In the genomic region with DNA sequence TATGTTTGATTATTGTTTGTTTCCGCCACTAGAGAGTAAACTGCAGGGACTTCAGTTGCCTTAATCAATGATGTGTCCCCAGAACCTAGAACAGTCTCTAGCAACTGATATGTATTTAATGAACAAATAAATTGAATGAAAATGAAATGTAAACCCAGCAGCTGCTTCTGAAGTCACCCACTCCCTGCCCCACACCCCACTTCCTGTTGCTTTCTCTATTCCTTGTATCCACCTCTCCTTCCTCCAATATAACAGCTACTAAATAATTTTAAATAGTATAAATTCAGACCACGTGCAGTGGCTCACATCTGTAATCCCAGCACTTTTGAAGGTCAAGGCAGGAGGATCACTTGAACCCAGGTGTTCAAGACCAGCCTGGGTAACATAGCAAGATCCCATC, we compare ENCODE assay signal across 1 cellular context.
TF ChIP-seq lines count a peak whose summit lies in the region.

No MANE protein-coding gene starts in this region.

TF ChIP-seq in liver, 16 proteins besides CTCF, POLR2A, EP300 and RAD21:
- TF ChIP-seq, protein P1, sequence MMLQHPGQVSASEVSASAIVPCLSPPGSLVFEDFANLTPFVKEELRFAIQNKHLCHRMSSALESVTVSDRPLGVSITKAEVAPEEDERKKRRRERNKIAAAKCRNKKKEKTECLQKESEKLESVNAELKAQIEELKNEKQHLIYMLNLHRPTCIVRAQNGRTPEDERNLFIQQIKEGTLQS (IDR thresholded peaks at IDR 0.05): no peak
- TF ChIP-seq FOXA1 (IDR thresholded peaks at IDR 0.05): no peak
- no peak for TF ChIP-seq RXRA (IDR thresholded peaks at IDR 0.05)
- no peak for TF ChIP-seq SP1 (IDR thresholded peaks at IDR 0.05)
- TF ChIP-seq HNF4G (IDR thresholded peaks at IDR 0.05): no peak
- TF ChIP-seq JUND (IDR thresholded peaks at IDR 0.05): no peak
- TF ChIP-seq, protein P2, sequence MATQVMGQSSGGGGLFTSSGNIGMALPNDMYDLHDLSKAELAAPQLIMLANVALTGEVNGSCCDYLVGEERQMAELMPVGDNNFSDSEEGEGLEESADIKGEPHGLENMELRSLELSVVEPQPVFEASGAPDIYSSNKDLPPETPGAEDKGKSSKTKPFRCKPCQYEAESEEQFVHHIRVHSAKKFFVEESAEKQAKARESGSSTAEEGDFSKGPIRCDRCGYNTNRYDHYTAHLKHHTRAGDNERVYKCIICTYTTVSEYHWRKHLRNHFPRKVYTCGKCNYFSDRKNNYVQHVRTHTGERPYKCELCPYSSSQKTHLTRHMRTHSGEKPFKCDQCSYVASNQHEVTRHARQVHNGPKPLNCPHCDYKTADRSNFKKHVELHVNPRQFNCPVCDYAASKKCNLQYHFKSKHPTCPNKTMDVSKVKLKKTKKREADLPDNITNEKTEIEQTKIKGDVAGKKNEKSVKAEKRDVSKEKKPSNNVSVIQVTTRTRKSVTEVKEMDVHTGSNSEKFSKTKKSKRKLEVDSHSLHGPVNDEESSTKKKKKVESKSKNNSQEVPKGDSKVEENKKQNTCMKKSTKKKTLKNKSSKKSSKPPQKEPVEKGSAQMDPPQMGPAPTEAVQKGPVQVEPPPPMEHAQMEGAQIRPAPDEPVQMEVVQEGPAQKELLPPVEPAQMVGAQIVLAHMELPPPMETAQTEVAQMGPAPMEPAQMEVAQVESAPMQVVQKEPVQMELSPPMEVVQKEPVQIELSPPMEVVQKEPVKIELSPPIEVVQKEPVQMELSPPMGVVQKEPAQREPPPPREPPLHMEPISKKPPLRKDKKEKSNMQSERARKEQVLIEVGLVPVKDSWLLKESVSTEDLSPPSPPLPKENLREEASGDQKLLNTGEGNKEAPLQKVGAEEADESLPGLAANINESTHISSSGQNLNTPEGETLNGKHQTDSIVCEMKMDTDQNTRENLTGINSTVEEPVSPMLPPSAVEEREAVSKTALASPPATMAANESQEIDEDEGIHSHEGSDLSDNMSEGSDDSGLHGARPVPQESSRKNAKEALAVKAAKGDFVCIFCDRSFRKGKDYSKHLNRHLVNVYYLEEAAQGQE (IDR thresholded peaks at IDR 0.05): no peak
- TF ChIP-seq, protein P3, sequence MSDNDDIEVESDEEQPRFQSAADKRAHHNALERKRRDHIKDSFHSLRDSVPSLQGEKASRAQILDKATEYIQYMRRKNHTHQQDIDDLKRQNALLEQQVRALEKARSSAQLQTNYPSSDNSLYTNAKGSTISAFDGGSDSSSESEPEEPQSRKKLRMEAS (IDR thresholded peaks at IDR 0.05): no peak
- no peak for TF ChIP-seq GABPA (IDR thresholded peaks at IDR 0.05 in 1 of 2, conservative IDR thresholded peaks at IDR 0.05 in 1 of 2)
- TF ChIP-seq YY1 (IDR thresholded peaks at IDR 0.05): no peak
- TF ChIP-seq HNF4A (conservative IDR thresholded peaks at IDR 0.05): no peak
- no peak for TF ChIP-seq FOXA2 (IDR thresholded peaks at IDR 0.05)
- TF ChIP-seq TAF1 (conservative IDR thresholded peaks at IDR 0.05): no peak
- no peak for TF ChIP-seq NR2F2 (IDR thresholded peaks at IDR 0.05)
